22 cellular contexts compared by ENCODE assay signal in the genomic region with DNA sequence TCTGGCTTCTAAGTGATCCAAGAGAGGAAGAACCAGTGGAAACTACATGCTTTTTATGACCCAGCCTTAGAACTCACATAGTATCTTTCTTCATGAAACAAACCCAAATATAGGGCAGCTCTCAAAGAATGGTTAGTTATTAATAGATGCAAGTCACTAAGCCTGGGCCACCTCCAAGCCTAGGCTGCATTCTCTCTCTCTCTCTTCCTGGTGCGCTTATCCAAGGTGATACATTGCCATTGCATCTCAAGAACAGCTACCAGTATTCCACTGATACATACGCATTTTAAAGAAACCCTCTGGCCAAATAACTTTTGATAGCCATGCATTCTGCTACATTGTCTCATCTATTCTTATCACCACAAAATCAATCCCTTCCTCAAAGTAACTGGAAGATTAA.
"Had no signal": no experiment of that assay in that cellular context is flagged by ENCODE, and none has a peak within 500 bp of the region (broad histone marks: within the 10 kb centered on the region; RNA-seq: fewer than 3 reads in every experiment).

No MANE protein-coding gene starts in this region.

- H3K4me3 ChIP-seq: K562, SJCRH30 had no signal

- H3K9me3 ChIP-seq: SJCRH30 had no signal

- H3K27ac ChIP-seq: HL-60, KMS-11, SJCRH30 had no signal

- H3K27me3 ChIP-seq: SJCRH30 had no signal

- DNase-seq: Kasumi-1, MM.1S, NCI-H1092 treated with DMSO at 0.1 percent for 48 hours, NCI-H1436, NCI-H187, NCI-H2029, NCI-H2081 treated with DMSO at 0.1 percent for 48 hours, NCI-H2171, NCI-H226, NCI-H446, NCI-H510A, NCI-H524 treated with DMSO at 0.1 percent for 48 hours, NCI-H69, NCI-H774, RPMI8226, SHP77 treated with DMSO at 0.1 percent for 48 hours, SJCRH30 had no signal

- H3K36me3 ChIP-seq: SJCRH30 had no signal

- H3K36me3 Mint-ChIP-seq: IgD-negative memory B cell had no signal

- H3K4me1 ChIP-seq: SJCRH30 had no signal

- ATAC-seq: K562, SK-N-SH treated with all-trans-retinoic acid at 6 μM for 48 hours had no signal
